ENCODE assay signal across 7 cellular contexts in the genomic region with DNA sequence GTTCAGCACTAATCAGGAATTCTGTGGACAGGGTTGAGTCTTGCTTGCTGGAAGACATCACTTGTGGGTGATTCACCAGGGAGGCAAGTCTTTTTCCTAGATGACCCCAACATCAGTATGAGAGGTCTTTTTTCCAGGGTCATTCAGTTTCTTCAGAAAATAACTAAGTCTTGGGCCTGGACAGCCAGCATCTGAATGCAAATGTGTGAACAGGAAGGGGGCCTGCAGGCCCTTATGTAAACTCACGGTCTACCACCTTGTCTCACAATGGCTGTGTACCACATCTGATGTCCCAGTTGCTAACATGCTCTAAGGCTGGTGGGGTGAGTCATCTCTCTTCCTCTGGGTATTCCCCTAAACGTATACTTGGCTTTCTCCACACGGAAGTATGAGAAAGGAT.
DNase-seq lines count a peak whose midpoint lies in the region; ATAC-seq and TF ChIP-seq lines count a peak whose summit lies in the region.

No MANE protein-coding gene starts in this region.

- H3K9me3 ChIP-seq in tibial nerve, result no peaks in the 10 kb centered on the region

- peaks cover 6% of the 10 kb centered on the region for H3K4me1 Mint-ChIP-seq in activated CD4-positive, alpha-beta T cell treated with anti-CD3 and anti-CD28 coated beads, Interleukin-2, amount 10 ng/mL, durations not matched to agents 24 days and 14 days

- H3K4me3 ChIP-seq in fibroblast of the aortic adventitia (ENCODE audit: low read depth, low read length) (no peak overlapping the region), tibial nerve (no peak overlapping the region)

- H3K27me3 ChIP-seq in tibial nerve, result no peaks in the 10 kb centered on the region

- H3K36me3 Mint-ChIP-seq in activated CD4-positive, alpha-beta T cell treated with anti-CD3 and anti-CD28 coated beads, Interleukin-2, amount 10 ng/mL, durations not matched to agents 24 days and 14 days (ENCODE audit: low read depth), result peaks cover 13% of the 10 kb centered on the region

- intact Hi-C loops in activated CD4-positive, alpha-beta T cell treated with anti-CD3 and anti-CD28 coated beads, Interleukin-2, amount 10 ng/mL, durations not matched to agents 24 days and 14 days (cut with micrococcal nuclease), result loop anchor here (5.0 kb wide), 1 partner anchor 84 kb away; no protein-coding TSS in a partner anchor

- no peak overlapping the region for H3K4me3 Mint-ChIP-seq in activated CD4-positive, alpha-beta T cell treated with anti-CD3 and anti-CD28 coated beads, Interleukin-2, amount 10 ng/mL, durations not matched to agents 24 days and 14 days

- peaks cover 0 to 39% (median 0%) of the 10 kb centered on the region in 3 donors for H3K36me3 ChIP-seq in tibial nerve

- H3K27ac Mint-ChIP-seq in activated CD4-positive, alpha-beta T cell treated with anti-CD3 and anti-CD28 coated beads, Interleukin-2, amount 10 ng/mL, durations not matched to agents 24 days and 14 days, result peak overlapping the region; percentile 40

- TF ChIP-seq POLR2A in tibial nerve (IDR thresholded peaks at IDR 0.05), result no peak

- DNase-seq in activated CD4-positive, alpha-beta T cell treated with anti-CD3 and anti-CD28 coated beads, Interleukin-2, amount 10 ng/mL, durations not matched to agents 24 days and 14 days, result peak; percentile 85
- DNase-seq in fibroblast of the aortic adventitia (ENCODE audit: low read depth), result peak; percentile 72
- peak; percentile 61 for DNase-seq in stimulated activated CD8-positive, alpha-beta memory T cell treated with anti-CD3 and anti-CD28 coated beads, Interleukin-4, amount 100 ng/mL, for 48 hours
- no peak for DNase-seq in tibial nerve (ENCODE audit: low spot score in 2 of 2)
- no peak for DNase-seq in DMS153 treated with DMSO at 0.1 percent for 48 hours (lab: John Stamatoyannopoulos, UW; ENCODE audit: unreplicated experiment)

- H3K27me3 Mint-ChIP-seq in activated CD4-positive, alpha-beta T cell treated with anti-CD3 and anti-CD28 coated beads, Interleukin-2, amount 10 ng/mL, durations not matched to agents 24 days and 14 days, result no peaks in the 10 kb centered on the region

- no peak for TF ChIP-seq CTCF in fibroblast of the aortic adventitia (IDR thresholded peaks at IDR 0.05; ENCODE audit: insufficient read depth, low read length)
- no peak for TF ChIP-seq CTCF in tibial nerve (IDR thresholded peaks at IDR 0.05)

- ATAC-seq in GM19328 (IDR thresholded peaks at IDR 0.05; ENCODE audit: unreplicated experiment), result peak; percentile 95
- peak; percentile 99 for ATAC-seq in HG03175 (IDR thresholded peaks at IDR 0.05; ENCODE audit: unreplicated experiment)

- no peak overlapping the region for H3K27ac ChIP-seq in tibial nerve

- TF ChIP-seq EP300 in tibial nerve (IDR thresholded peaks at IDR 0.05), result no peak

- H3K4me1 ChIP-seq in tibial nerve, result no peaks in the 10 kb centered on the region

- no peaks in the 10 kb centered on the region for H3K9me3 Mint-ChIP-seq in activated CD4-positive, alpha-beta T cell treated with anti-CD3 and anti-CD28 coated beads, Interleukin-2, amount 10 ng/mL, durations not matched to agents 24 days and 14 days

- 62 to 68% methylated on average over 3 of the region's 3 CpGs for WGBS in tibial nerve, 2 donors

Comparison
In these comparisons a context has a peak if more than half of its experiments do, and no peak if none do; other contexts are left out.
1. DNase-seq: peak in activated CD4-positive, alpha-beta T cell treated with anti-CD3 and anti-CD28 coated beads, Interleukin-2, amount 10 ng/mL, durations not matched to agents 24 days and 14 days (single experiment), fibroblast of the aortic adventitia (single experiment) and stimulated activated CD8-positive, alpha-beta memory T cell treated with anti-CD3 and anti-CD28 coated beads, Interleukin-4, amount 100 ng/mL, for 48 hours (single experiment); none in tibial nerve (0 of 2) and DMS153 treated with DMSO at 0.1 percent for 48 hours (single experiment).